ENCODE assay signal across 10 cellular contexts in genomic region chr21:46599251-46599572, GRCh38. TPM values are rescaled to one million over a fixed set of nuclear protein-coding genes. Genes with fewer than 3 reads are reported as not detected.
DNase-seq lines count a peak whose midpoint lies in the region; ATAC-seq and TF ChIP-seq lines count a peak whose summit lies in the region.
"Had no signal": no experiment of that assay in that cellular context is flagged by ENCODE, and none has a peak within 500 bp of the region (broad histone marks: within the 10 kb centered on the region; RNA-seq: fewer than 3 reads in every experiment).

No MANE protein-coding gene starts in this region.

- H3K27me3 Mint-ChIP-seq in naive thymus-derived CD8-positive, alpha-beta T cell = no peaks in the 10 kb centered on the region

- H3K4me3 ChIP-seq in BJ (ENCODE audit: low read depth, low read length) = no peak overlapping the region
- no peak overlapping the region for H3K4me3 ChIP-seq in fibroblast of mammary gland (ENCODE audit: control insufficient read depth, low read depth, low read length)

- no peaks in the 10 kb centered on the region for H3K36me3 ChIP-seq in BJ (ENCODE audit: control insufficient read depth, insufficient read depth, low read length)

- no peaks in the 10 kb centered on the region for H3K27me3 ChIP-seq in BJ (ENCODE audit: control insufficient read depth, insufficient read depth, low read length)

- peaks cover 0 to 14% (median 4%) of the 10 kb centered on the region in 3 donors for H3K36me3 Mint-ChIP-seq in naive thymus-derived CD8-positive, alpha-beta T cell

- H3K9me3 Mint-ChIP-seq in naive thymus-derived CD8-positive, alpha-beta T cell = peaks cover 0 to 12% (median 0%) of the 10 kb centered on the region in 9 donors

- peak overlapping the region; percentile 12 to 92 (median 75) for H3K27ac Mint-ChIP-seq in naive thymus-derived CD8-positive, alpha-beta T cell

- peak; percentile 61 to 62 for ATAC-seq in naive thymus-derived CD8-positive, alpha-beta T cell

- CTCF ChIA-PET in BJ (lab: Yijun Ruan, JAX) (no interaction called here), GM10248 (lab: Yijun Ruan, JAX) (interaction anchor here (1.5 kb wide), 1 partner anchor 19 kb away, joined by 4 read pairs; no protein-coding TSS in a partner anchor)

- TF ChIP-seq CTCF in BJ (IDR thresholded peaks at IDR 0.05; ENCODE audit: insufficient read depth, low read depth, low read length) (no peak), fibroblast of mammary gland (conservative IDR thresholded peaks at IDR 0.05; ENCODE audit: control insufficient read depth, insufficient read depth, low read depth, low read length) (no peak), GM10248 (IDR thresholded peaks at IDR 0.05; ENCODE audit: control extremely low read depth, extremely low read depth, low read depth, missing control alignments) (no peak)

- peak overlapping the region in 6 of 10 donors; percentile 1 to 42 (median 36) for H3K4me3 Mint-ChIP-seq in naive thymus-derived CD8-positive, alpha-beta T cell

- DNase-seq in BJ (ENCODE audit: low read depth) (peak; percentile 68), SK-N-DZ (ENCODE audit: low spot score) (peak; percentile 70), fibroblast of mammary gland (ENCODE audit: low read depth) (peak; percentile 76), T-helper 1 cell (no peak), OCI-M2 (lab: John Stamatoyannopoulos, UW; ENCODE audit: unreplicated experiment) (no peak), GM10248 (ENCODE audit: extremely low spot score) (no peak), mesenteric fat pad (ENCODE audit: low spot score) (no peak)
- peak in 1 of 10 donors; percentile 33 for DNase-seq in naive thymus-derived CD8-positive, alpha-beta T cell
- DNase-seq: KG1 had no signal

- POLR2A ChIA-PET in BJ (lab: Charles Lee) = interaction anchor here (0.9 kb wide), 1 partner anchor 37 kb away, joined by 3 read pairs; the partner anchor contains the start of gene PRMT2
- POLR2A ChIA-PET in naive thymus-derived CD8-positive, alpha-beta T cell (lab: Charles Lee) = interaction anchor here (1.0 to 7.0 kb wide), 4 partner anchors 10 to 40 kb away, joined by 3 to 46 read pairs (median 25); partner anchors contain the start of gene PRMT2
- POLR2A ChIA-PET in GM10248 (lab: Yijun Ruan, JAX) = no interaction called here

- peaks cover 20 to 50% (median 33%) of the 10 kb centered on the region in 4 donors for H3K4me1 Mint-ChIP-seq in naive thymus-derived CD8-positive, alpha-beta T cell

RNA-seq across cellular contexts. Expression of gene S100B, which starts 5.7 kb away (rescaled TPM):
- not detected in 2 replicates for polyA plus RNA-seq in BJ (2011; rRNA removed)
- polyA minus RNA-seq in BJ (2011; rRNA and poly(A)+ RNA removed) = not detected in 2 replicates
- 0.16 TPM in 1 of 2 replicates, not detected in the other for polyA plus RNA-seq in SK-N-DZ (2014; cell fraction: cytosol; rRNA removed)
- polyA plus RNA-seq in SK-N-DZ (2014; cell fraction: nucleus; rRNA removed) = not detected in 2 replicates
- 10 to 100 TPM; 73.4 to 73.5 TPM for total RNA-seq in naive thymus-derived CD8-positive, alpha-beta T cell
- 100 to 1,000 TPM in 2 of 3 donors, 10 to 100 TPM in 1; 92.4 to 271 (median 227) TPM for polyA plus RNA-seq in naive thymus-derived CD8-positive, alpha-beta T cell
- 102 TPM for total RNA-seq in mesenteric fat pad
- total RNA-seq: G401 had no signal

RNA-seq across cellular contexts. Expression of gene PRMT2, which starts 36.3 kb away (rescaled TPM):
- 168 and 241 TPM in 2 replicates for polyA plus RNA-seq in BJ (2011; rRNA removed)
- polyA minus RNA-seq in BJ (2011; rRNA and poly(A)+ RNA removed) = 52.9 and 93.9 TPM in 2 replicates
- polyA plus RNA-seq in SK-N-DZ (2014; cell fraction: cytosol; rRNA removed) = 67.4 and 72.7 TPM in 2 replicates
- polyA plus RNA-seq in SK-N-DZ (2014; cell fraction: nucleus; rRNA removed) = 64.4 and 68.6 TPM in 2 replicates
- total RNA-seq in naive thymus-derived CD8-positive, alpha-beta T cell = 100 to 1,000 TPM; 369 to 376 TPM
- 100 to 1,000 TPM; 358 to 485 (median 396) TPM for polyA plus RNA-seq in naive thymus-derived CD8-positive, alpha-beta T cell
- total RNA-seq in mesenteric fat pad = 84.6 TPM

Comparison
In these comparisons a context has a peak if more than half of its experiments do, and no peak if none do; other contexts are left out.
1. DNase-seq: peak in BJ (single experiment), SK-N-DZ (single experiment) and fibroblast of mammary gland (single experiment); none in T-helper 1 cell (0 of 5), OCI-M2 (single experiment), GM10248 (single experiment) and mesenteric fat pad (single experiment).